ENCODE assay signal across 1 cellular context in genomic region chr16:67252806-67253497, GRCh38.
TF ChIP-seq lines count a peak whose summit lies in the region.

No MANE protein-coding gene starts in this region.

TF ChIP-seq in HepG2, 621 proteins besides CTCF, POLR2A, EP300 and RAD21:
- TF ChIP-seq KDM5A (IDR thresholded peaks at IDR 0.05; ENCODE audit: borderline replicate concordance, low read length) (no peak), ZFP41 (CRISPR knock-in tag; IDR thresholded peaks at IDR 0.05; ENCODE audit: borderline replicate concordance) (no peak), NRL (CRISPR knock-in tag; IDR thresholded peaks at IDR 0.05; ENCODE audit: borderline replicate concordance) (0 out of 2 replicates have a peak, but pooled peaks have one; percentile 27)
TF ChIP-seq in HepG2: peak in this region for 1.
